In genomic region chr13:87671824-87672603, GRCh38 we compare ENCODE assay signal across 1 cellular context.
TF ChIP-seq lines count a peak whose summit lies in the region.

No MANE protein-coding gene starts in this region.

TF ChIP-seq in IMR-90, 13 proteins besides CTCF, POLR2A, EP300 and RAD21 (continued from another document):
- TF ChIP-seq USF2 (IDR thresholded peaks at IDR 0.05; ENCODE audit: low read depth, low read length) (no peak), CHD1 (IDR thresholded peaks at IDR 0.05; ENCODE audit: low read depth, low read length) (no peak), MXI1 (IDR thresholded peaks at IDR 0.05; ENCODE audit: borderline replicate concordance, low read depth, low read length) (no peak), ELK1 (IDR thresholded peaks at IDR 0.05; ENCODE audit: borderline replicate concordance, low read depth, low read length) (no peak), CEBPB (IDR thresholded peaks at IDR 0.05; ENCODE audit: low read depth, low read length) (no peak), RFX5 (IDR thresholded peaks at IDR 0.05; ENCODE audit: low read depth, low read length) (no peak), SMC3 (IDR thresholded peaks at IDR 0.05; ENCODE audit: low read depth, low read length) (no peak)
TF ChIP-seq in IMR-90: peak in this region for 0.
